Comparison of ENCODE assay signal across 8 cellular contexts in genomic region chr13:74026753-74027152, GRCh38.
A peak's percentile ranks its signal among the peaks of the same experiment; 100 is the strongest.
DNase-seq lines count a peak whose midpoint lies in the region; ATAC-seq and TF ChIP-seq lines count a peak whose summit lies in the region.

No MANE protein-coding gene starts in this region.

- H3K4me1 ChIP-seq in esophagus squamous epithelium: no peaks in the 10 kb centered on the region

- no peaks in the 10 kb centered on the region for H3K36me3 ChIP-seq in esophagus squamous epithelium

- intact Hi-C loops in esophagus squamous epithelium (cut with DNase I): no loop called here

- ATAC-seq in GM19035 (IDR thresholded peaks at IDR 0.05; ENCODE audit: unreplicated experiment) (peak; percentile 88), HG03103 (IDR thresholded peaks at IDR 0.05; ENCODE audit: low read depth, unreplicated experiment) (peak; percentile 92)

- DNase-seq in activated CD4-positive, CD25-positive, alpha-beta regulatory T cell treated with anti-CD3 and anti-CD28 coated beads, Interleukin-2, amount 50 U/mL, for 16 hours (ENCODE audit: low read depth, low spot score): peak; percentile 45
- peak; percentile 74 for DNase-seq in dermis blood vessel endothelial cell
- peak; percentile 73 for DNase-seq in stimulated activated CD4-positive, alpha-beta T cell treated with anti-CD3 and anti-CD28 coated beads, Interleukin-4, amount 100 ng/mL, for 24 hours
- DNase-seq in superior temporal gyrus (ENCODE audit: extremely low spot score): no peak
- DNase-seq in NCI-H2196 (lab: John Stamatoyannopoulos, UW; ENCODE audit: unreplicated experiment): no peak
- DNase-seq in esophagus squamous epithelium (lab: John Stamatoyannopoulos, UW): no peak

- TF ChIP-seq CTCF in esophagus squamous epithelium (IDR thresholded peaks at IDR 0.05): no peak

- WGBS in esophagus squamous epithelium, 2 donors: 43 to 54% methylated on average over 4 of the region's 4 CpGs

- H3K27ac ChIP-seq in esophagus squamous epithelium: no peak overlapping the region

- H3K27me3 ChIP-seq in esophagus squamous epithelium: no peaks in the 10 kb centered on the region

- H3K4me3 ChIP-seq in esophagus squamous epithelium: no peak overlapping the region

- TF ChIP-seq POLR2A in esophagus squamous epithelium (IDR thresholded peaks at IDR 0.05): no peak

- no peaks in the 10 kb centered on the region for H3K9me3 ChIP-seq in esophagus squamous epithelium

Comparison
In these comparisons a context has a peak if more than half of its experiments do, and no peak if none do; other contexts are left out.
1. DNase-seq: peak in activated CD4-positive, CD25-positive, alpha-beta regulatory T cell treated with anti-CD3 and anti-CD28 coated beads, Interleukin-2, amount 50 U/mL, for 16 hours (single experiment), dermis blood vessel endothelial cell (single experiment) and stimulated activated CD4-positive, alpha-beta T cell treated with anti-CD3 and anti-CD28 coated beads, Interleukin-4, amount 100 ng/mL, for 24 hours (single experiment); none in superior temporal gyrus (single experiment), NCI-H2196 (single experiment) and esophagus squamous epithelium (single experiment).